Comparison of ENCODE assay signal across 1 cellular context in genomic region chr2:60880988-60881932, GRCh38.
TF ChIP-seq lines count a peak whose summit lies in the region.

REL (plus strand) TSS chr2:60881574; CDS start chr2:60881841, 267 bp downstream.

TF ChIP-seq in HepG2, 621 proteins besides CTCF, POLR2A, EP300 and RAD21 (continued from another document and continues in another):
- TF ChIP-seq UBTF (CRISPR knock-in tag; IDR thresholded peaks at IDR 0.05) (peak; percentile 98), CAMTA2 (CRISPR knock-in tag; IDR thresholded peaks at IDR 0.05; ENCODE audit: borderline replicate concordance) (peak; percentile 66), SAFB2 (CRISPR knock-in tag; IDR thresholded peaks at IDR 0.05; ENCODE audit: borderline replicate concordance, low read depth) (0 out of 2 replicates have a peak, but pooled peaks have one; percentile 73), ZNF354B (CRISPR knock-in tag; IDR thresholded peaks at IDR 0.05) (no peak), PRDM15 (CRISPR knock-in tag; IDR thresholded peaks at IDR 0.05) (peak; percentile 66), ZNF747 (CRISPR knock-in tag; IDR thresholded peaks at IDR 0.05; ENCODE audit: borderline replicate concordance) (peak; percentile 78), ZMAT3 (CRISPR knock-in tag; conservative IDR thresholded peaks at IDR 0.05) (peak; percentile 62; the same call in 1 of the 2 replicates), PHF8 (CRISPR knock-in tag; IDR thresholded peaks at IDR 0.05) (peak; percentile 97), ZBTB1 (CRISPR knock-in tag; IDR thresholded peaks at IDR 0.05; ENCODE audit: borderline replicate concordance) (peak; percentile 88; the same call in 1 of the 2 replicates), SPEN (CRISPR knock-in tag; IDR thresholded peaks at IDR 0.05; ENCODE audit: low read depth) (peak; percentile 64), SOX6 (IDR thresholded peaks at IDR 0.05) (no peak), SOX6 (CRISPR knock-in tag; IDR thresholded peaks at IDR 0.05) (peak; percentile 45; the same call in 1 of the 2 replicates), SMAD1 (CRISPR knock-in tag; IDR thresholded peaks at IDR 0.05; ENCODE audit: borderline replicate concordance, low read depth) (0 out of 2 replicates have a peak, but pooled peaks have one; percentile 53), ZNF710 (CRISPR knock-in tag; IDR thresholded peaks at IDR 0.05; ENCODE audit: borderline replicate concordance) (peak; percentile 21; the same call in 1 of the 2 replicates), ZNF75D (CRISPR knock-in tag; IDR thresholded peaks at IDR 0.05; ENCODE audit: borderline replicate concordance) (no peak), MED8 (CRISPR knock-in tag; IDR thresholded peaks at IDR 0.05; ENCODE audit: insufficient replicate concordance) (peak; percentile 68), TSC22D2 (CRISPR knock-in tag; IDR thresholded peaks at IDR 0.05; ENCODE audit: borderline replicate concordance) (peak; percentile 69; the same call in 1 of the 2 replicates), CREBL2 (CRISPR knock-in tag; IDR thresholded peaks at IDR 0.05; ENCODE audit: borderline replicate concordance) (peak; percentile 48; the same call in 1 of the 2 replicates), POLR2AphosphoS2 (IDR thresholded peaks at IDR 0.05; ENCODE audit: low read depth, low read length) (0 out of 2 replicates have a peak, but pooled peaks have one; percentile 61), CHD2 (IDR thresholded peaks at IDR 0.05; ENCODE audit: low read depth, low read length) (peak; percentile 46; the same call in 1 of the 2 replicates), BORCS8-MEF2B (CRISPR knock-in tag; IDR thresholded peaks at IDR 0.05) (peak; percentile 85), AKAP8 (CRISPR knock-in tag; IDR thresholded peaks at IDR 0.05) (peak; percentile 37; the same call in 1 of the 2 replicates), SNAPC2 (CRISPR knock-in tag; IDR thresholded peaks at IDR 0.05) (peak; percentile 61; the same call in 1 of the 2 replicates), GABPB1 (CRISPR knock-in tag; IDR thresholded peaks at IDR 0.05) (peak; percentile 81), CEBPB (IDR thresholded peaks at IDR 0.05; ENCODE audit: borderline replicate concordance, low read depth, low read length) (no peak), FOXK1 (CRISPR knock-in tag; IDR thresholded peaks at IDR 0.05; ENCODE audit: borderline replicate concordance, low read depth) (no peak; the same call in 1 of the 2 replicates), ZNF740 (CRISPR knock-in tag; IDR thresholded peaks at IDR 0.05) (peak; percentile 71; the same call in 1 of the 2 replicates), LBX2 (CRISPR knock-in tag; IDR thresholded peaks at IDR 0.05; ENCODE audit: borderline replicate concordance) (no peak), ZNF775 (CRISPR knock-in tag; IDR thresholded peaks at IDR 0.05; ENCODE audit: borderline replicate concordance) (0 out of 2 replicates have a peak, but pooled peaks have one; percentile 68), MEF2D (CRISPR knock-in tag; IDR thresholded peaks at IDR 0.05) (0 out of 2 replicates have a peak, but pooled peaks have one; percentile 59), HIC2 (CRISPR knock-in tag; IDR thresholded peaks at IDR 0.05; ENCODE audit: low read depth) (peak; percentile 37; the same call in 1 of the 2 replicates), ZBTB14 (CRISPR knock-in tag; IDR thresholded peaks at IDR 0.05) (peak; percentile 91), CREB1 (IDR thresholded peaks at IDR 0.05) (peak; percentile 88), CREB1 (CRISPR knock-in tag; IDR thresholded peaks at IDR 0.05) (peak; percentile 76), HNRNPH1 (optimal IDR thresholded peaks at IDR 0.05; ENCODE audit: low read depth, low read length) (no peak), GTF3A (CRISPR knock-in tag; conservative IDR thresholded peaks at IDR 0.05) (0 out of 2 replicates have a peak, but pooled peaks have one; percentile 80), MATR3 (CRISPR knock-in tag; IDR thresholded peaks at IDR 0.05) (no peak), ZXDC (CRISPR knock-in tag; IDR thresholded peaks at IDR 0.05) (no peak; the same call in 1 of the 2 replicates), XBP1 (CRISPR knock-in tag; IDR thresholded peaks at IDR 0.05) (0 out of 2 replicates have a peak, but pooled peaks have one; percentile 19), THAP11 (CRISPR knock-in tag; IDR thresholded peaks at IDR 0.05) (0 out of 2 replicates have a peak, but pooled peaks have one; percentile 53), RXRA (CRISPR knock-in tag; IDR thresholded peaks at IDR 0.05) (peak; percentile 79), MAZ (IDR thresholded peaks at IDR 0.05; ENCODE audit: borderline replicate concordance, low read depth, low read length) (peak; percentile 85), MAZ (CRISPR knock-in tag; IDR thresholded peaks at IDR 0.05; ENCODE audit: low read depth) (peak; percentile 96), SRSF1 (optimal IDR thresholded peaks at IDR 0.05; ENCODE audit: low read depth, low read length) (peak; percentile 94), RXRB (CRISPR knock-in tag; IDR thresholded peaks at IDR 0.05; ENCODE audit: borderline replicate concordance) (peak; percentile 33; the same call in 1 of the 2 replicates), ARHGAP35 (CRISPR knock-in tag; IDR thresholded peaks at IDR 0.05; ENCODE audit: borderline replicate concordance) (peak; percentile 64; the same call in 1 of the 2 replicates), POGK (CRISPR knock-in tag; conservative IDR thresholded peaks at IDR 0.05) (peak; percentile 90)
